25 cellular contexts compared by ENCODE assay signal in the genomic region with DNA sequence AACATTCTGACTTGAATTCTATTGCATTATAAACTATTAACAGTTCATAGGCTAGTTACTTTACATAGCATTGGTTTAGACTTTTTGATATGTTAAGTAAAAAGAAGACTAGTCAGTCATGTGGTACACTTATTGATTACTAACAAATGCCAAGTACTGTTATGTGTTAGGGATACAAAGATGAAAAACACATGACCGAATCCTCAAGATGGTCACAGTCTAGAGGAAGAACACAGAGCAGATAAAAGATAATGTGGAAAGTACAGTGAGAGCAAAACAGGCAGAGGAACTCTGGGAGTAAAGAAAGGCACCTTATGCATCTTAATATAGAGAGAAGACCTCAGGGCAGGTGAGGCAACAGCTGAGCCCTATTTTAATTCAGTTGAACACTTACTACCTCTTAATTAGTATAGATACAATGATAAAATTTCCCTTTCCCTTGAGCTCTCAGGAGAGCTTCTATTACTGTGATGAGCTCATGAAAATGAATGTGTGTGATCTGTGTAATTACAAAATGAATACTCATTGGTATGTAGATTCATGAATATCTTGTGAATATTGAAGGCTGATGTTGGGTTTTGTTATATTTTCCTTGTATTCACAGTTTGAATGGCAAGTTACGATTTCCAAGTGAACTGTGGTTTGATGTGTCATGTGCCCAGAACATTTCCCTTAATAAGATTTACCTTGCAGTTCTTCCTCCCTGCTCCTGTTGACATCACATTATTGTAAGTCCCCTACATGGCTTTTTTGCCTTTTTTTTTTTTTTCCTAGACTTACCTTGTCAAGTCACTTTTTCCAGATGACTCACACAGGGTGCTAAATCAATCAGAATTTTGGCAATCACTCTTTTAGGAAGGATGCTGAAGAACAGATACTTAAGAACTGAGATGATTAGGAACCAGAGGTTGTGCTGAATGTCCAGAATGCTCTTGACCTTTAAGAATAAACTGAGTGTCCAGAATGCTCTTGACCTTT. TPM values are rescaled to one million over a fixed set of nuclear protein-coding genes. Genes with fewer than 3 reads are reported as not detected.
A peak's percentile ranks its signal among the peaks of the same experiment; 100 is the strongest.
DNase-seq lines count a peak whose midpoint lies in the region; ATAC-seq and TF ChIP-seq lines count a peak whose summit lies in the region.
"Had no signal": no experiment of that assay in that cellular context is flagged by ENCODE, and none has a peak within 500 bp of the region (broad histone marks: within the 10 kb centered on the region; RNA-seq: fewer than 3 reads in every experiment).

No MANE protein-coding gene starts in this region.

- H3K4me3 ChIP-seq in left ventricle myocardium inferior, result no peak overlapping the region
- H3K4me3 ChIP-seq: ascending aorta, esophagus squamous epithelium, HAP-1, pancreas, sigmoid colon had no signal

- no peak for TF ChIP-seq CTCF in left ventricle myocardium inferior (IDR thresholded peaks at IDR 0.05; ENCODE audit: borderline replicate concordance)

- peaks cover 30% of the 10 kb centered on the region for H3K36me3 ChIP-seq in left ventricle myocardium inferior

- no peak for ATAC-seq in HG02588 (IDR thresholded peaks at IDR 0.05; ENCODE audit: unreplicated experiment)
- ATAC-seq: effector memory CD8-positive, alpha-beta T cell; pancreas had no signal

- H3K27ac ChIP-seq in left ventricle myocardium inferior (replicated peaks), result no peak overlapping the region
- H3K27ac ChIP-seq: 22Rv1, ascending aorta, esophagus squamous epithelium, pancreas, sigmoid colon had no signal

- H3K27me3 ChIP-seq in left ventricle myocardium inferior (ENCODE audit: low read depth), result no peaks in the 10 kb centered on the region
- H3K27me3 ChIP-seq: ascending aorta, esophagus squamous epithelium, pancreas, sigmoid colon had no signal

- H3K9me3 ChIP-seq in left ventricle myocardium inferior (replicated peaks), result no peaks in the 10 kb centered on the region
- H3K9me3 ChIP-seq: ascending aorta, esophagus squamous epithelium, HAP-1, pancreas, sigmoid colon had no signal

- DNase-seq in DMS53 (lab: John Stamatoyannopoulos, UW), result peak; percentile 20
- no peak for DNase-seq in DMS53 treated with DMSO at 0.1 percent for 48 hours (lab: John Stamatoyannopoulos, UW; ENCODE audit: unreplicated experiment)
- peak; percentile 9 for DNase-seq in stimulated activated CD4-positive, alpha-beta T cell treated with anti-CD3 and anti-CD28 coated beads, Interleukin-2, amount 100 ng/mL, for 4 hours (ENCODE audit: low read depth)
- DNase-seq in stimulated activated CD4-positive, alpha-beta T cell treated with anti-CD3 and anti-CD28 coated beads, Interleukin-2, amount 100 ng/mL, for 24 hours, result no peak
- DNase-seq in dermis blood vessel endothelial cell, result peak; percentile 11
- DNase-seq in stromal cell of bone marrow (ENCODE audit: low read depth), result peak; percentile 7
- no peak for DNase-seq in left ventricle myocardium inferior
- DNase-seq: activated CD4-positive, alpha-beta T cell treated with anti-CD3 and anti-CD28 coated beads, Interleukin-2, amount 50 U/mL, for 4 hours; activated effector memory CD4-positive, alpha-beta T cell treated with anti-CD3 and anti-CD28 coated beads, Interleukin-2, amount 50 U/mL, for 16 hours; COR-L47; effector memory CD8-positive, alpha-beta T cell; esophagus squamous epithelium; midbrain; NCI-H1048; NCI-H187 treated with DMSO at 0.1 percent for 48 hours; NCI-H2227 treated with DMSO at 0.1 percent for 48 hours; NCI-H774; OCI-M1; pancreas; SHP77 treated with DMSO at 0.1 percent for 48 hours; sigmoid colon had no signal

- no peaks in the 10 kb centered on the region for H3K4me1 ChIP-seq in left ventricle myocardium inferior
- H3K4me1 ChIP-seq: esophagus squamous epithelium, HAP-1, pancreas, sigmoid colon had no signal

- intact Hi-C loops in left ventricle myocardium inferior (cut with micrococcal nuclease), result no loop called here

RNA-seq across cellular contexts. Expression of gene MSRB3, which starts 29.5 kb away (rescaled TPM):
- 40.0 and 67.5 TPM in 2 replicates for total RNA-seq in dermis blood vessel endothelial cell
- 125 TPM for total RNA-seq in left ventricle myocardium inferior

Comparison
In these comparisons a context has a peak if more than half of its experiments do, and no peak if none do; other contexts are left out.
1. DNase-seq: peak in DMS53 (single experiment), stimulated activated CD4-positive, alpha-beta T cell treated with anti-CD3 and anti-CD28 coated beads, Interleukin-2, amount 100 ng/mL, for 4 hours (single experiment), dermis blood vessel endothelial cell (single experiment) and stromal cell of bone marrow (single experiment); none in DMS53 treated with DMSO at 0.1 percent for 48 hours (single experiment), stimulated activated CD4-positive, alpha-beta T cell treated with anti-CD3 and anti-CD28 coated beads, Interleukin-2, amount 100 ng/mL, for 24 hours (0 of 2) and left ventricle myocardium inferior (single experiment).